In the genomic region with DNA sequence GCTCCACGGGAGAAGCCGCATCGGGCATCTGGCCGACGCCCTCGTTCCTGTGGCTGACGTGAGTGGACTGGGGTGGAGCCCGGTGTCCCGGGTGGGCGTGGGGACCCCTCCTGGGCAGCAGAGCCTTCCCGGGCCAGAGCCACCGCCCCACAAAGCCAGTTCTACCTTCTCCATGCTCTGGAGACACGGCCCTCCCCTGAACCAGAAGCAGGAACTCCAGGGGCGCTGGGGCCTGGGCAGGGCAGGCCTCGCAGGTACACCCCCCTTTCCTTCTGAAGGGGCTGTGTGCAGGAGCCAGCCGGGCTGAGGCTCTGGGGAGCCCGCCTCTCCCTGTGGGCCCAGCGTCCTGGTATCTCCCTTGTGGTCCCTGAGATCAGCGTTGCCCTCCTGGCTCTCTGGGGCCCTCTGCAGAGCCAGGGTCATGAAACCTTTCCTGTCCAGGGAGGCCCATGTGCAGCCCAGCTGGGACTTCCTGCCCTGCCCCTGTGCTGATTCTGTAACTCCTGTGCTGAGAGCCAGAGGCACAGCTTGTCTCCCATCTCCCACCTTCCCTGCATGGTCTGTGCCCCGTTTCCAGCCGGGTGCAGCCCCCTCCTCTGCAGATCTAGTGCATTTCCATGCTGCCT, we compare ENCODE assay signal across 14 cellular contexts. TPM values are rescaled to one million over a fixed set of nuclear protein-coding genes. Genes with fewer than 3 reads are reported as not detected.
"Had no signal": no experiment of that assay in that cellular context is flagged by ENCODE, and none has a peak within 500 bp of the region (broad histone marks: within the 10 kb centered on the region; RNA-seq: fewer than 3 reads in every experiment).

No MANE protein-coding gene starts in this region.

- H3K4me3 ChIP-seq: cardiac muscle cell, neural progenitor cell, skin epidermis, tibial nerve, vagina had no signal

- H3K27ac ChIP-seq: cardiac muscle cell, neural progenitor cell, skin epidermis, tibial nerve, vagina had no signal

- H3K36me3 Mint-ChIP-seq: neural progenitor cell had no signal

- H3K9ac ChIP-seq: neural progenitor cell had no signal

- H3K9me3 Mint-ChIP-seq: activated CD8-positive, alpha-beta T cell treated with anti-CD3 and anti-CD28 coated beads for 36 hours; activated naive CD4-positive, alpha-beta T cell treated with anti-CD3 and anti-CD28 coated beads for 36 hours; mesothelial cell of epicardium; neural progenitor cell; T-helper 1 cell treated with Interleukin-12 subunit alpha and Interleukin-12 subunit beta and Interleukin-4 antibody, amounts not matched to agents 30 μg/mL and 1 μg/mL, for 36 hours had no signal

- H3K4me1 ChIP-seq: neural progenitor cell, vagina had no signal

- H3K4me3 Mint-ChIP-seq: activated CD8-positive, alpha-beta T cell treated with anti-CD3 and anti-CD28 coated beads for 36 hours; activated naive CD4-positive, alpha-beta T cell treated with anti-CD3 and anti-CD28 coated beads for 36 hours; mesothelial cell of epicardium; neural progenitor cell; T-helper 1 cell treated with Interleukin-12 subunit alpha and Interleukin-12 subunit beta and Interleukin-4 antibody, amounts not matched to agents 30 μg/mL and 1 μg/mL, for 36 hours had no signal

- H3K36me3 ChIP-seq: cardiac muscle cell, neural progenitor cell had no signal

- H3K9me3 ChIP-seq: tibial nerve, vagina had no signal

- H3K27me3 ChIP-seq: cardiac muscle cell, neural progenitor cell, tibial nerve, vagina had no signal

- ATAC-seq: activated CD8-positive, alpha-beta T cell treated with anti-CD3 and anti-CD28 coated beads for 36 hours had no signal

- H2AFZ ChIP-seq: neural progenitor cell had no signal

- H3K27me3 Mint-ChIP-seq: activated CD8-positive, alpha-beta T cell treated with anti-CD3 and anti-CD28 coated beads for 36 hours had no signal

- DNase-seq: activated CD8-positive, alpha-beta memory T cell treated with anti-CD3 and anti-CD28 coated beads, Interleukin-2, amount 50 U/mL, for 4 hours; activated CD8-positive, alpha-beta T cell treated with anti-CD3 and anti-CD28 coated beads for 36 hours; activated naive CD4-positive, alpha-beta T cell treated with anti-CD3 and anti-CD28 coated beads for 36 hours; posterior cingulate gyrus had no signal

- H3K27ac Mint-ChIP-seq: activated CD8-positive, alpha-beta T cell treated with anti-CD3 and anti-CD28 coated beads for 36 hours; activated naive CD4-positive, alpha-beta T cell treated with anti-CD3 and anti-CD28 coated beads for 36 hours; mesothelial cell of epicardium; neural progenitor cell; T-helper 1 cell treated with Interleukin-12 subunit alpha and Interleukin-12 subunit beta and Interleukin-4 antibody, amounts not matched to agents 30 μg/mL and 1 μg/mL, for 36 hours had no signal

- H3K4me2 ChIP-seq: neural progenitor cell had no signal

RNA-seq across cellular contexts. Expression of gene PRR35, which starts 16.1 kb away (rescaled TPM):
- total RNA-seq: activated CD8-positive, alpha-beta T cell treated with anti-CD3 and anti-CD28 coated beads for 36 hours; activated naive CD4-positive, alpha-beta T cell treated with anti-CD3 and anti-CD28 coated beads for 36 hours; frontal cortex; kidney epithelial cell; liver; tibial nerve; vagina had no signal
- polyA plus RNA-seq: cardiac muscle cell, liver had no signal
